In genomic region chr14:30621354-30621953, GRCh38 we compare ENCODE assay signal across 8 cellular contexts. TPM values are rescaled to one million over a fixed set of nuclear protein-coding genes. Genes with fewer than 3 reads are reported as not detected.
DNase-seq lines count a peak whose midpoint lies in the region; ATAC-seq and TF ChIP-seq lines count a peak whose summit lies in the region.

No MANE protein-coding gene starts in this region.

- no peaks in the 10 kb centered on the region for H3K27me3 ChIP-seq in Peyer's patch
- no peaks in the 10 kb centered on the region for H3K27me3 ChIP-seq in transverse colon

- 10% methylated on average over 10 to 17 of the region's 17 CpGs for WGBS in transverse colon (ENCODE audit: low coverage in 1 of 2), 2 donors

- H3K4me1 ChIP-seq in Peyer's patch (peaks cover 0 to 22% (median 4%) of the 10 kb centered on the region in 4 donors), transverse colon (peaks cover 5 to 44% (median 25%) of the 10 kb centered on the region in 4 donors)

- TF ChIP-seq POLR2A in Peyer's patch (IDR thresholded peaks at IDR 0.05): no peak
- no peak for TF ChIP-seq POLR2A in transverse colon (IDR thresholded peaks at IDR 0.05)

- intact Hi-C loops in transverse colon (cut with DNase I; ENCODE audit: low total_unique reads): no loop called here

- H3K27ac ChIP-seq in Peyer's patch: peak overlapping the region; percentile 78 to 89 (median 84)
- H3K27ac ChIP-seq in transverse colon: peak overlapping the region; percentile 87 to 94 (median 92)

- TF ChIP-seq CTCF in Peyer's patch (IDR thresholded peaks at IDR 0.05) (no peak), transverse colon (IDR thresholded peaks at IDR 0.05) (no peak)

- H3K9me3 ChIP-seq in Peyer's patch (no peaks in the 10 kb centered on the region), transverse colon (no peaks in the 10 kb centered on the region)

- in situ Hi-C loops in transverse colon (cut with MboI; ENCODE audit: low pct_ligation_motif_present in 1 of 4, low pct_unique_long_range_greater_than_20kb in 1 of 4, low sequenced_read_pairs in 3 of 4): no loop called here

- H3K4me3 ChIP-seq in Peyer's patch: peak overlapping the region; percentile 63 to 79 (median 74)
- peak overlapping the region; percentile 61 to 81 (median 73) for H3K4me3 ChIP-seq in transverse colon

- H3K36me3 ChIP-seq in Peyer's patch (no peaks in the 10 kb centered on the region), transverse colon (no peaks in the 10 kb centered on the region)

- ATAC-seq in HG02571 (IDR thresholded peaks at IDR 0.05; ENCODE audit: unreplicated experiment): peak; percentile 7

- DNase-seq in NCI-H2196 (lab: John Stamatoyannopoulos, UW; ENCODE audit: unreplicated experiment) (peak; percentile 41), NCI-H2196 treated with DMSO at 0.1 percent for 48 hours (lab: John Stamatoyannopoulos, UW; ENCODE audit: unreplicated experiment) (no peak), Peyer's patch (peak in 2 of 3 donors; percentile 55 to 60), dermis microvascular lymphatic vessel endothelial cell (ENCODE audit: low read depth in 2 of 2) (peak; percentile 1 to 27), lung microvascular endothelial cell (ENCODE audit: low read depth in 2 of 2) (peak; percentile 19 to 34), transverse colon (peak; percentile 34), NCI-H2081 treated with DMSO at 0.1 percent for 48 hours (lab: John Stamatoyannopoulos, UW) (no peak)

- no peak for TF ChIP-seq EP300 in transverse colon (IDR thresholded peaks at IDR 0.05; ENCODE audit: low read depth)

RNA-seq across cellular contexts. Expression of gene SCFD1, which starts 0.7 kb away (rescaled TPM):
- total RNA-seq in Peyer's patch (10 to 100 TPM; 31.8 to 77.3 (median 53.0) TPM), dermis microvascular lymphatic vessel endothelial cell (42.2 TPM in 2 replicates), lung microvascular endothelial cell (39.2 and 44.4 TPM in 2 replicates), transverse colon (100 to 1,000 TPM in 2 of 4 donors, 10 to 100 TPM in 2; 43.4 to 128 (median 84.3) TPM)

Comparison
In these comparisons a context has a peak if more than half of its experiments do, and no peak if none do; other contexts are left out.
1. DNase-seq: peak in NCI-H2196 (single experiment), Peyer's patch (2 of 3), dermis microvascular lymphatic vessel endothelial cell (2 of 2), lung microvascular endothelial cell (2 of 2) and transverse colon (single experiment); none in NCI-H2196 treated with DMSO at 0.1 percent for 48 hours (single experiment) and NCI-H2081 treated with DMSO at 0.1 percent for 48 hours (single experiment).